14 cellular contexts compared by ENCODE assay signal in the genomic region with DNA sequence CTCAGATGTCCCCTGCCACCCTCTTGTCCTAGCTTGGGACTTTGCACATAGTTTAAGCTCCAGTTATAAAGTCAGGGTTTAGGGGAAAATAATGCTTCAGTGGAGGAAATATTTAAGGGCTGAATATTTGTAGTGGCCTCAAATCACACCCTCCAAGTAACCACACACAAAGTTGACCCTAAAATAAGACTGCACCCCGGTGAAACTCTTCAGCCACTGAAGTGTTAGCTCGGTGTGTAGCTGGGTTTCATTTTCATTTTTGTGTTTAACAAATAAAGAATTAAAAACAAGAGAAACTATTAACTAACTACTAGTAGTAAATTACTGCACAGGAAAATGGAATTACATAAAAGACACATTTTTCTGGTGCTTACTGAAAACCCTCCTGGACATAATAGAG. TPM values are rescaled to one million over a fixed set of nuclear protein-coding genes. Genes with fewer than 3 reads are reported as not detected.
DNase-seq lines count a peak whose midpoint lies in the region; ATAC-seq lines count a peak whose summit lies in the region.
"Had no signal": no experiment of that assay in that cellular context is flagged by ENCODE, and none has a peak within 500 bp of the region (broad histone marks: within the 10 kb centered on the region; RNA-seq: fewer than 3 reads in every experiment).

No MANE protein-coding gene starts in this region.

- H3K4me3 Mint-ChIP-seq in activated T-helper 2 cell treated with anti-CD3 and anti-CD28 coated beads, Interferon-gamma antibody, Interleukin-2, Interleukin-4, amounts not matched to agents 10 μg/mL and 5 μg/mL and 100 μg/mL, durations not matched to agents 14 hours and 24 hours and 36 hours (ENCODE audit: low read depth): peak overlapping the region; percentile 1
- H3K4me3 Mint-ChIP-seq: H9 had no signal

- ATAC-seq in GM18511 (IDR thresholded peaks at IDR 0.05; ENCODE audit: unreplicated experiment) (peak; percentile 78), GM19467 (IDR thresholded peaks at IDR 0.05; ENCODE audit: unreplicated experiment) (peak; percentile 65), HG03108 (IDR thresholded peaks at IDR 0.05; ENCODE audit: unreplicated experiment) (peak; percentile 57)
- ATAC-seq: left colon had no signal

- intact Hi-C loops in activated T-helper 2 cell treated with anti-CD3 and anti-CD28 coated beads, Interferon-gamma antibody, Interleukin-2, Interleukin-4, amounts not matched to agents 10 μg/mL and 5 μg/mL and 100 μg/mL, durations not matched to agents 14 hours and 24 hours and 36 hours (cut with micrococcal nuclease): no loop called here

- H3K27me3 Mint-ChIP-seq in activated T-helper 2 cell treated with anti-CD3 and anti-CD28 coated beads, Interferon-gamma antibody, Interleukin-2, Interleukin-4, amounts not matched to agents 10 μg/mL and 5 μg/mL and 100 μg/mL, durations not matched to agents 14 hours and 24 hours and 36 hours (ENCODE audit: low read depth): peaks cover 2% of the 10 kb centered on the region

- no peaks in the 10 kb centered on the region for H3K36me3 Mint-ChIP-seq in activated T-helper 2 cell treated with anti-CD3 and anti-CD28 coated beads, Interferon-gamma antibody, Interleukin-2, Interleukin-4, amounts not matched to agents 10 μg/mL and 5 μg/mL and 100 μg/mL, durations not matched to agents 14 hours and 24 hours and 36 hours (ENCODE audit: low read depth)

- peaks cover 14% of the 10 kb centered on the region for H3K4me1 Mint-ChIP-seq in activated T-helper 2 cell treated with anti-CD3 and anti-CD28 coated beads, Interferon-gamma antibody, Interleukin-2, Interleukin-4, amounts not matched to agents 10 μg/mL and 5 μg/mL and 100 μg/mL, durations not matched to agents 14 hours and 24 hours and 36 hours (ENCODE audit: low read depth)

- DNase-seq in activated T-helper 2 cell treated with anti-CD3 and anti-CD28 coated beads, Interferon-gamma antibody, Interleukin-2, Interleukin-4, amounts not matched to agents 10 μg/mL and 5 μg/mL and 100 μg/mL, durations not matched to agents 14 hours and 24 hours and 36 hours (ENCODE audit: low spot score): no peak
- DNase-seq in GM19240 (ENCODE audit: insufficient read length, low spot score): no peak
- DNase-seq in GM03348 (ENCODE audit: low spot score): no peak
- DNase-seq in hepatic stellate cell (ENCODE audit: low spot score): no peak
- DNase-seq in NCI-H1105 treated with DMSO at 0.1 percent for 48 hours (lab: John Stamatoyannopoulos, UW): no peak
- DNase-seq: H9; left colon; SK-N-SH; stimulated activated CD4-positive, alpha-beta T cell treated with anti-CD3 and anti-CD28 coated beads, Interleukin-4, amount 100 ng/mL, for 24 hours had no signal

- no peak overlapping the region for H3K27ac Mint-ChIP-seq in activated T-helper 2 cell treated with anti-CD3 and anti-CD28 coated beads, Interferon-gamma antibody, Interleukin-2, Interleukin-4, amounts not matched to agents 10 μg/mL and 5 μg/mL and 100 μg/mL, durations not matched to agents 14 hours and 24 hours and 36 hours

- no peaks in the 10 kb centered on the region for H3K9me3 Mint-ChIP-seq in activated T-helper 2 cell treated with anti-CD3 and anti-CD28 coated beads, Interferon-gamma antibody, Interleukin-2, Interleukin-4, amounts not matched to agents 10 μg/mL and 5 μg/mL and 100 μg/mL, durations not matched to agents 14 hours and 24 hours and 36 hours
- H3K9me3 Mint-ChIP-seq: H9 had no signal

RNA-seq across cellular contexts. Expression of a gene that starts 14.8 kb away (rescaled TPM):
- 34.1 and 34.9 TPM in 2 replicates for total RNA-seq in activated T-helper 2 cell treated with anti-CD3 and anti-CD28 coated beads, Interferon-gamma antibody, Interleukin-2, Interleukin-4, amounts not matched to agents 10 μg/mL and 5 μg/mL and 100 μg/mL, durations not matched to agents 14 hours and 24 hours and 36 hours
- total RNA-seq: LHCN-M2, NCI-H460 had no signal
